Comparison of ENCODE assay signal across 2 cellular contexts in the genomic region with DNA sequence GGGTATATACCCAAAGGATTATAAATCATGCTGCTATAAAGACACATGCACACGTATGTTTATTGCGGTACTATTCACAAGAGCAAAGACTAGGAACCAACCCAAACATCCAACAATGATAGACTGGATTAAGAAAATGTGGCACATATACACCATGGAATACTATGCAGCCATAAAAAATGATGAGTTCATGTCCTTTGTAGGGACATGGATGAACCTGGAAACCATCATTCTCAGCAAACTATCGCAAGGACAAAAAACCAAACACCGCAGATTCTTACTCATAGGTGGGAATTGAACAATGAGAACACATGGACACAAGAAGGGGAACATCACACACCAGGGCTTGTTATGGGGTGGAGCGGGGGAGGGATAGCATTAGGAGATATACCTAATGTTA.
DNase-seq lines count a peak whose midpoint lies in the region; TF ChIP-seq lines count a peak whose summit lies in the region.
"Not testable (repeated sequence)": the region's sequence is repeated elsewhere in the genome, so short reads cannot be mapped to it uniquely, and the experiment has no call there.

No MANE protein-coding gene starts in this region.

- H3K4me1 ChIP-seq in HEK293 (ENCODE audit: control insufficient read depth, insufficient read depth, low read length); right atrium auricular region: not testable (repeated sequence)

- POLR2A ChIA-PET in HEK293 (lab: Yijun Ruan, JAX) = not testable (repeated sequence)

- CTCF ChIA-PET in HEK293 (lab: Yijun Ruan, JAX) = not testable (repeated sequence)

- H3K27ac ChIP-seq in HEK293 (ENCODE audit: extremely low read depth, low read depth, low read length); right atrium auricular region: not testable (repeated sequence)

- not testable (repeated sequence) for H3K9me3 ChIP-seq in HEK293 (ENCODE audit: control insufficient read depth, insufficient read depth, low read depth, low read length); right atrium auricular region

- TF ChIP-seq CTCF in HEK293 (tag by site-specific recombination; IDR thresholded peaks at IDR 0.05); right atrium auricular region (IDR thresholded peaks at IDR 0.05): not testable (repeated sequence)

- not testable (repeated sequence) for H3K4me3 ChIP-seq in HEK293 (ENCODE audit: low read depth, low read length); right atrium auricular region

- H3K36me3 ChIP-seq in HEK293 (ENCODE audit: control insufficient read depth in 2 of 2, insufficient read depth in 1 of 2, low read length in 2 of 2); right atrium auricular region: not testable (repeated sequence)

- peak; percentile 2 for DNase-seq in right atrium auricular region (ENCODE audit: low spot score)

- not testable (repeated sequence) for H3K27me3 ChIP-seq in right atrium auricular region

TF ChIP-seq in HEK293, 187 proteins besides CTCF, POLR2A, EP300 and RAD21:
- TF ChIP-seq ZNF146 (tag by site-specific recombination; IDR thresholded peaks at IDR 0.05) = peak; percentile 88
- TF ChIP-seq, protein P1, sequence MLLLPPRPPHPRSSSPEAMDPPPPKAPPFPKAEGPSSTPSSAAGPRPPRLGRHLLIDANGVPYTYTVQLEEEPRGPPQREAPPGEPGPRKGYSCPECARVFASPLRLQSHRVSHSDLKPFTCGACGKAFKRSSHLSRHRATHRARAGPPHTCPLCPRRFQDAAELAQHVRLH (tag by site-specific recombination; IDR thresholded peaks at IDR 0.05) = peak; percentile 55; the same call in 1 of the 2 replicates
